ENCODE assay signal across 8 cellular contexts in genomic region chr4:139554726-139555072, GRCh38. TPM values are rescaled to one million over a fixed set of nuclear protein-coding genes. Genes with fewer than 3 reads are reported as not detected.
DNase-seq lines count a peak whose midpoint lies in the region; ATAC-seq, FAIRE-seq and TF ChIP-seq lines count a peak whose summit lies in the region.

No MANE protein-coding gene starts in this region.

- H3K27ac ChIP-seq in liver (ENCODE audit: low read depth in 1 of 2, low read length in 2 of 2) (peak overlapping the region; percentile 99 to 100), HepG2 (ENCODE audit: extremely low read length, insufficient read depth, low read length) (no peak overlapping the region), brain microvascular endothelial cell (peak overlapping the region; percentile 93), vagina (peak overlapping the region; percentile 98)

- no TSS peak for BruUV-seq in HepG2 (replicated peaks; lab: Mats Ljungman, UMichigan)

- H3K27me3 ChIP-seq in liver (ENCODE audit: control insufficient read depth in 4 of 4, insufficient read depth in 4 of 4, low read length in 3 of 4) (no peaks in the 10 kb centered on the region), HepG2 (ENCODE audit: control insufficient read depth in 1 of 2, insufficient read depth in 2 of 2, low read length in 2 of 2) (peaks cover 6 to 71% of the 10 kb centered on the region in 2 experiments), brain microvascular endothelial cell (replicated peaks) (no peaks in the 10 kb centered on the region), mononuclear cell (ENCODE audit: insufficient read depth, low read length) (peaks cover 3% of the 10 kb centered on the region), vagina (no peaks in the 10 kb centered on the region)

- peak overlapping the region; percentile 70 to 86 (median 86) for H3K4me3 ChIP-seq in liver (ENCODE audit: low read depth in 1 of 3, low read length in 3 of 3)
- H3K4me3 ChIP-seq in HepG2 (replicated peaks in 1 of 3; ENCODE audit: insufficient read depth in 1 of 3, low read depth in 2 of 3, low read length in 3 of 3), result no peak overlapping the region
- peak overlapping the region; percentile 85 for H3K4me3 ChIP-seq in brain microvascular endothelial cell (ENCODE audit: low read depth, low read length)
- H3K4me3 ChIP-seq in mononuclear cell (ENCODE audit: low read length), result peak overlapping the region; percentile 69
- peak overlapping the region; percentile 66 to 77 for H3K4me3 ChIP-seq in vagina

- TF ChIP-seq RAD21 in liver (IDR thresholded peaks at IDR 0.05), result no peak
- TF ChIP-seq RAD21 in HepG2 (CRISPR knock-in tag; IDR thresholded peaks at IDR 0.05), result no peak

- WGBS in liver, result 9% methylated on average over 4 of the region's 4 CpGs
- WGBS in HepG2 (ENCODE audit: low lambda C conversion rate), result 70% methylated on average over 4 of the region's 4 CpGs

- no peak for TF ChIP-seq EP300 in HepG2 (IDR thresholded peaks at IDR 0.05; ENCODE audit: low read depth in 2 of 2, low read length in 2 of 2)
- TF ChIP-seq EP300 in HepG2 (CRISPR knock-in tag; IDR thresholded peaks at IDR 0.05; ENCODE audit: borderline replicate concordance), result no peak

- H3K79me2 ChIP-seq in HepG2 (ENCODE audit: insufficient read depth, low read length), result no peaks in the 10 kb centered on the region

- intact Hi-C loops in HepG2 (cut with micrococcal nuclease; ENCODE audit: unreplicated experiment) (no loop called here), vagina (cut with DNase I) (no loop called here)

- TF ChIP-seq CTCF in liver (IDR thresholded peaks at IDR 0.05; ENCODE audit: low read depth, low read length, missing input control) (no peak), HepG2 (CRISPR knock-in tag; IDR thresholded peaks at IDR 0.05) (no peak), brain microvascular endothelial cell (IDR thresholded peaks at IDR 0.05; ENCODE audit: low read depth, low read length, missing control alignments) (no peak), vagina (IDR thresholded peaks at IDR 0.05) (no peak)

- in situ Hi-C loops in HepG2 (cut with HindIII; ENCODE audit: extremely low pct_ligation_motif_present, low pct_unique_long_range_greater_than_20kb) (no loop called here), brain microvascular endothelial cell (cut with HindIII; ENCODE audit: low pct_ligation_motif_present, low sequenced_read_pairs) (no loop called here)

- FAIRE-seq in HepG2 (lab: Jason Lieb, UNC), result no peak

- no peak overlapping the region for H2AFZ ChIP-seq in HepG2 (ENCODE audit: low read length)

- CTCF ChIA-PET in HepG2 (lab: Yijun Ruan, JAX; ENCODE audit: low intra/inter-chr PET ratio, low total read pairs), result no interaction called here

- H3K4me1 ChIP-seq in liver (ENCODE audit: control insufficient read depth in 4 of 4, insufficient read depth in 4 of 4, low read length in 3 of 4) (peaks cover 15 to 68% (median 47%) of the 10 kb centered on the region in 4 donors), HepG2 (ENCODE audit: insufficient read depth, low read length) (peaks cover 40% of the 10 kb centered on the region), mononuclear cell (ENCODE audit: insufficient read depth, low read length) (peaks cover 35% of the 10 kb centered on the region), vagina (peaks cover 60% of the 10 kb centered on the region)

- ATAC-seq in HepG2 (no peak), HG03108 (IDR thresholded peaks at IDR 0.05; ENCODE audit: unreplicated experiment) (no peak), HG03520 (IDR thresholded peaks at IDR 0.05; ENCODE audit: unreplicated experiment) (no peak)

- POLR2A ChIA-PET in HepG2 (lab: Yijun Ruan, JAX), result no interaction called here

- TF ChIP-seq POLR2A in HepG2 (IDR thresholded peaks at IDR 0.05; ENCODE audit: insufficient read depth in 1 of 2, low read depth in 2 of 2, low read length in 2 of 2), result no peak
- no peak for TF ChIP-seq POLR2A in vagina (IDR thresholded peaks at IDR 0.05)

- no peaks in the 10 kb centered on the region; the same call in 1 of the 2 replicates for H4K20me1 ChIP-seq in HepG2 (ENCODE audit: insufficient read depth, low read length)

- H3K4me2 ChIP-seq in HepG2 (ENCODE audit: low read depth, low read length), result no peak overlapping the region

- DNase-seq in HepG2 (ENCODE audit: low spot score) (no peak), brain microvascular endothelial cell (no peak), vagina (ENCODE audit: extremely low spot score in 2 of 2) (no peak), DMS114 treated with DMSO at 0.1 percent for 48 hours (lab: John Stamatoyannopoulos, UW; ENCODE audit: unreplicated experiment) (no peak)

- H3K36me3 ChIP-seq in liver (ENCODE audit: control insufficient read depth in 4 of 4, insufficient read depth in 3 of 4, low read depth in 1 of 4, low read length in 3 of 4) (no peaks in the 10 kb centered on the region), HepG2 (replicated peaks in 1 of 2; ENCODE audit: control insufficient read depth in 1 of 2, insufficient read depth in 2 of 2, low read length in 2 of 2) (no peaks in the 10 kb centered on the region), brain microvascular endothelial cell (replicated peaks) (no peaks in the 10 kb centered on the region), vagina (no peaks in the 10 kb centered on the region)

- H3K9me3 ChIP-seq in liver (ENCODE audit: control insufficient read depth in 4 of 4, low read length in 3 of 4) (no peaks in the 10 kb centered on the region), HepG2 (ENCODE audit: low read length) (no peaks in the 10 kb centered on the region), mononuclear cell (ENCODE audit: low read depth, low read length) (no peaks in the 10 kb centered on the region), vagina (no peaks in the 10 kb centered on the region)

- H3K9ac ChIP-seq in liver (ENCODE audit: low read depth in 1 of 2, low read length in 2 of 2) (peak overlapping the region; percentile 82 to 84), HepG2 (ENCODE audit: insufficient read depth, low read depth, low read length) (no peak overlapping the region)

TF ChIP-seq in liver, 16 proteins besides CTCF, POLR2A, EP300 and RAD21:
- TF ChIP-seq TAF1 (conservative IDR thresholded peaks at IDR 0.05) (no peak), EGR1 (IDR thresholded peaks at IDR 0.05; ENCODE audit: low read depth in 2 of 2) (no peak), YY1 (IDR thresholded peaks at IDR 0.05) (no peak)
TF ChIP-seq in liver: peak in this region for 0.

TF ChIP-seq in HepG2, 621 proteins besides CTCF, POLR2A, EP300 and RAD21:
- TF ChIP-seq CENPBD1 (CRISPR knock-in tag; IDR thresholded peaks at IDR 0.05; ENCODE audit: borderline replicate concordance, low read depth) (no peak), YEATS4 (CRISPR knock-in tag; IDR thresholded peaks at IDR 0.05; ENCODE audit: borderline replicate concordance) (no peak), E2F2 (CRISPR knock-in tag; IDR thresholded peaks at IDR 0.05; ENCODE audit: borderline replicate concordance) (no peak), KDM2A (CRISPR knock-in tag; IDR thresholded peaks at IDR 0.05; ENCODE audit: borderline replicate concordance, low read depth) (no peak), EZH2 (conservative IDR thresholded peaks at IDR 0.05; ENCODE audit: low read depth, low read length) (no peak)

RNA-seq across cellular contexts. Expression of gene SETD7, which starts 1.3 kb away (rescaled TPM):
- total RNA-seq in liver (10 to 100 TPM; 13.3 to 81.7 TPM), HepG2 (2016; rRNA removed; fragmentation: Illumina TruSeq; extraction: Trizol) (0.22 and 0.48 TPM in 2 replicates), mononuclear cell (33.2 TPM), vagina (51.8 TPM)
- polyA plus RNA-seq in liver (10 to 100 TPM; 12.9 to 22.6 TPM), HepG2 (2011; rRNA removed) (0.08 and 0.13 TPM in 2 replicates)
- 0.09 TPM in 1 of 2 replicates, not detected in the other for total RNA-seq in HepG2 (2016; cell fraction: cytosol; rRNA removed; fragmentation: Illumina TruSeq; extraction: Trizol; ENCODE audit: low read depth)
- total RNA-seq in HepG2 (2016; cell fraction: insoluble cytoplasmic fraction; rRNA removed; fragmentation: Illumina TruSeq; extraction: Trizol), result 0.26 and 0.46 TPM in 2 replicates
- 0.09 and 0.14 TPM in 2 replicates for total RNA-seq in HepG2 (2016; cell fraction: membrane; rRNA removed; fragmentation: Illumina TruSeq; extraction: Trizol)
- 0.25 and 0.28 TPM in 2 replicates for total RNA-seq in HepG2 (2016; cell fraction: nucleus; rRNA removed; fragmentation: Illumina TruSeq; extraction: Trizol)
- polyA plus RNA-seq in HepG2 (2011; cell fraction: cytosol; rRNA removed), result 0.07 and 0.14 TPM in 2 replicates
- polyA plus RNA-seq in HepG2 (2011; cell fraction: nucleus; rRNA removed), result 0.21 TPM in 2 replicates
- polyA plus RNA-seq in HepG2 (2012), result 0.21 and 0.28 TPM in 2 replicates
- polyA plus RNA-seq in HepG2 (2016; cell fraction: cytosol; fragmentation: Illumina TruSeq; extraction: Trizol; ENCODE audit: low read depth), result 0.05 TPM in 1 of 2 replicates, not detected in the other
- 0.26 and 0.27 TPM in 2 replicates for polyA plus RNA-seq in HepG2 (2016; cell fraction: insoluble cytoplasmic fraction; fragmentation: Illumina TruSeq; extraction: Trizol; ENCODE audit: low read depth)
- 0.06 and 0.10 TPM in 2 replicates for polyA plus RNA-seq in HepG2 (2016; cell fraction: membrane; fragmentation: Illumina TruSeq; extraction: Trizol; ENCODE audit: low read depth)
- polyA plus RNA-seq in HepG2 (2016; cell fraction: nucleus; fragmentation: Illumina TruSeq; extraction: Trizol; ENCODE audit: insufficient read depth, low read depth), result 0.15 and 0.24 TPM in 2 replicates
- polyA minus RNA-seq in HepG2 (2011; rRNA and poly(A)+ RNA removed; ENCODE audit: low replicate concordance), result 0.24 and 48.0 TPM in 2 replicates
- polyA minus RNA-seq in HepG2 (2011; cell fraction: cytosol; rRNA and poly(A)+ RNA removed), result 0.30 and 0.44 TPM in 2 replicates
- polyA minus RNA-seq in HepG2 (2011; cell fraction: nucleus; rRNA and poly(A)+ RNA removed), result 0.25 and 0.26 TPM in 2 replicates

Comparison
In these comparisons a context has a peak if more than half of its experiments do, and no peak if none do; other contexts are left out.
1. H3K4me3 ChIP-seq: peak in liver (3 of 3), brain microvascular endothelial cell (single experiment), mononuclear cell (single experiment) and vagina (2 of 2); none in HepG2 (0 of 3).
2. RNA of gene SETD7, which starts 1.3 kb away (total RNA-seq): 13.3 to 81.7 TPM in liver, 51.8 TPM in vagina (single experiment) and 33.2 TPM in mononuclear cell (single experiment); 0.09 to 0.48 TPM in HepG2; every median in the first group is over 4 times any median in the second.